17 cellular contexts compared by ENCODE assay signal in the genomic region with DNA sequence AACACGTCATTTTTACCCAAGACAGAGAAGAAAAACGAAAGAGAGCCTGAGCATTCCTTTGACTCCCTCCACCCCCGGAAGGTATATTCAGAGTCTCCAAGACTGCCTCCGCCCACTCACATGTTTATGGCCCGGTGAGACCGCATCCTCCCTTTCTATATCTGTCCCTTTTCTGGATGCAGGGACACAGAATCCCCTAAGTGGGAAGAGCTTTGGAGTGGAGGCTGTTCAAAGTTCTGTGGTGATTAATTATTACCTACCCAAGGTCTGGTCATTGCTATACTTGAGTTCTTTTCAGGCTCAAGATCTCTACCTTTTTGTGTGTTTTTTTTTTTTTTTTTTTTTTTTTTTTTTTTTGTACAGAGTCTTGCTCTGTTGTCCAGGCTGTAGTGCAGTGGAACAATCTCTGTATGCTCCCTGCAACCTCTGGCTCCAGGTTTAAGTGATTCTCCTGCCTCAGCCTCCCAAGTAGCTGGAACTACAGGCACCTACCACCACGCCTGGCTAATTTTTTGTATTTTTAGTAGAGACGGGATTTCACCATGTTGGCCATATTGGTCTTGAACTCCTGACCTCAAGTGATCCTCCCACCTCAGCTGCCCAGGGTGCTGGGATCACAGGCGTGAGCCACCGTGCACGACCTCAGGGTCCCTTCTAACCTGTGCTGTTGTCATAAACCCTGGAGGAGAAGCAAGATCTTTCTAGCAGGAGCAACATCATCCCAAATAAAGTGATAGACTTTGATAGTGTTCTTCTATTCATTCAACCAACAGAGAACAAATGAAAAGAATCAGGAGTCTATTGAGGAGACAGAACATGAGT.
A peak's percentile ranks its signal among the peaks of the same experiment; 100 is the strongest.
DNase-seq lines count a peak whose midpoint lies in the region; ATAC-seq and TF ChIP-seq lines count a peak whose summit lies in the region.
"Had no signal": no experiment of that assay in that cellular context is flagged by ENCODE, and none has a peak within 500 bp of the region (broad histone marks: within the 10 kb centered on the region; RNA-seq: fewer than 3 reads in every experiment).

No MANE protein-coding gene starts in this region.

- H3K9me3 ChIP-seq in thoracic aorta, result no peaks in the 10 kb centered on the region
- H3K9me3 ChIP-seq: HAP-1, SJSA1 had no signal

- peaks cover 33% of the 10 kb centered on the region for H3K27me3 Mint-ChIP-seq in nephron (ENCODE audit: low read depth)
- H3K27me3 Mint-ChIP-seq in T-helper 2 cell treated with Interferon-gamma antibody and Interleukin-4, amounts not matched to agents 5 μg/mL and 100 μg/mL, for 36 hours (ENCODE audit: low read depth), result no peaks in the 10 kb centered on the region
- H3K27me3 Mint-ChIP-seq in WTC11 (ENCODE audit: low read depth), result no peaks in the 10 kb centered on the region
- H3K27me3 Mint-ChIP-seq: activated CD4-positive, alpha-beta T cell treated with anti-CD3 and anti-CD28 coated beads, Interleukin-2, amount 10 ng/mL, durations not matched to agents 24 days and 14 days; activated naive CD4-positive, alpha-beta T cell treated with anti-CD3 and anti-CD28 coated beads, Interleukin-2, amount 10 ng/mL, durations not matched to agents 7 days and 5 days; naive thymus-derived CD8-positive, alpha-beta T cell had no signal

- POLR2A ChIA-PET in WTC11 (lab: Charles Lee), result no interaction called here

- H3K4me1 Mint-ChIP-seq in nephron, result peaks cover 54% of the 10 kb centered on the region
- no peaks in the 10 kb centered on the region for H3K4me1 Mint-ChIP-seq in T-helper 2 cell treated with Interferon-gamma antibody and Interleukin-4, amounts not matched to agents 5 μg/mL and 100 μg/mL, for 36 hours (ENCODE audit: low read depth)
- H3K4me1 Mint-ChIP-seq in WTC11, result peaks cover 6% of the 10 kb centered on the region
- H3K4me1 Mint-ChIP-seq: activated CD4-positive, alpha-beta T cell treated with anti-CD3 and anti-CD28 coated beads, Interleukin-2, amount 10 ng/mL, durations not matched to agents 24 days and 14 days; activated naive CD4-positive, alpha-beta T cell treated with anti-CD3 and anti-CD28 coated beads, Interleukin-2, amount 10 ng/mL, durations not matched to agents 7 days and 5 days; naive thymus-derived CD8-positive, alpha-beta T cell had no signal

- no peak for TF ChIP-seq CTCF in fibroblast of villous mesenchyme (IDR thresholded peaks at IDR 0.05; ENCODE audit: insufficient read depth, low read depth, low read length)
- TF ChIP-seq CTCF in nephron (IDR thresholded peaks at IDR 0.05; ENCODE audit: unreplicated experiment in 3 of 3), result no peak
- no peak for TF ChIP-seq CTCF in thoracic aorta (IDR thresholded peaks at IDR 0.05)
- no peak for TF ChIP-seq CTCF in WTC11 (IDR thresholded peaks at IDR 0.05)

- CTCF ChIA-PET in WTC11 (lab: Charles Lee), result interaction anchor here (0.6 to 1.5 kb wide), 5 partner anchors 8 to 1095 kb away, joined by 3 to 5 read pairs (median 3); no protein-coding TSS in a partner anchor

- DNase-seq in RPMI8226 (peak; percentile 20), fibroblast of villous mesenchyme (ENCODE audit: low read depth) (no peak), thoracic aorta (ENCODE audit: low spot score) (no peak), dermis blood vessel endothelial cell (no peak), WTC11 (ENCODE audit: low spot score) (no peak)
- no peak for DNase-seq in T-helper 2 cell treated with Interferon-gamma antibody and Interleukin-4, amounts not matched to agents 5 μg/mL and 100 μg/mL, for 36 hours (ENCODE audit: low spot score)
- DNase-seq: activated CD4-positive, alpha-beta T cell treated with anti-CD3 and anti-CD28 coated beads, Interleukin-2, amount 10 ng/mL, durations not matched to agents 24 days and 14 days; activated naive CD4-positive, alpha-beta T cell treated with anti-CD3 and anti-CD28 coated beads, Interleukin-2, amount 10 ng/mL, durations not matched to agents 7 days and 5 days; cortex of kidney; naive thymus-derived CD8-positive, alpha-beta T cell; NCI-H1694; NCI-H446 treated with DMSO at 0.1 percent for 48 hours had no signal

- H3K36me3 ChIP-seq in thoracic aorta, result no peaks in the 10 kb centered on the region
- H3K36me3 ChIP-seq: HAP-1, SJSA1 had no signal

- peaks cover 5 to 23% of the 10 kb centered on the region in 2 donors for H3K4me1 ChIP-seq in thoracic aorta (ENCODE audit: control insufficient read depth in 1 of 2, low read depth in 2 of 2)
- H3K4me1 ChIP-seq: HAP-1, SJSA1 had no signal

- no peaks in the 10 kb centered on the region for H3K27me3 ChIP-seq in thoracic aorta (replicated peaks; ENCODE audit: insufficient read depth)
- H3K27me3 ChIP-seq: SJSA1 had no signal

- H3K27ac Mint-ChIP-seq in nephron (peak overlapping the region; percentile 77 to 95 (median 91)), WTC11 (no peak overlapping the region)
- no peak overlapping the region for H3K27ac Mint-ChIP-seq in T-helper 2 cell treated with Interferon-gamma antibody and Interleukin-4, amounts not matched to agents 5 μg/mL and 100 μg/mL, for 36 hours
- H3K27ac Mint-ChIP-seq: activated CD4-positive, alpha-beta T cell treated with anti-CD3 and anti-CD28 coated beads, Interleukin-2, amount 10 ng/mL, durations not matched to agents 24 days and 14 days; activated naive CD4-positive, alpha-beta T cell treated with anti-CD3 and anti-CD28 coated beads, Interleukin-2, amount 10 ng/mL, durations not matched to agents 7 days and 5 days; naive thymus-derived CD8-positive, alpha-beta T cell had no signal

- H3K36me3 Mint-ChIP-seq in nephron (ENCODE audit: low read depth), result no peaks in the 10 kb centered on the region
- no peaks in the 10 kb centered on the region for H3K36me3 Mint-ChIP-seq in T-helper 2 cell treated with Interferon-gamma antibody and Interleukin-4, amounts not matched to agents 5 μg/mL and 100 μg/mL, for 36 hours (ENCODE audit: low read depth)
- H3K36me3 Mint-ChIP-seq in WTC11, result no peaks in the 10 kb centered on the region
- H3K36me3 Mint-ChIP-seq: activated naive CD4-positive, alpha-beta T cell treated with anti-CD3 and anti-CD28 coated beads, Interleukin-2, amount 10 ng/mL, durations not matched to agents 7 days and 5 days; naive thymus-derived CD8-positive, alpha-beta T cell had no signal

- H3K9me3 Mint-ChIP-seq in nephron (no peaks in the 10 kb centered on the region), WTC11 (no peaks in the 10 kb centered on the region)
- H3K9me3 Mint-ChIP-seq in T-helper 2 cell treated with Interferon-gamma antibody and Interleukin-4, amounts not matched to agents 5 μg/mL and 100 μg/mL, for 36 hours, result no peaks in the 10 kb centered on the region
- H3K9me3 Mint-ChIP-seq: activated CD4-positive, alpha-beta T cell treated with anti-CD3 and anti-CD28 coated beads, Interleukin-2, amount 10 ng/mL, durations not matched to agents 24 days and 14 days; activated naive CD4-positive, alpha-beta T cell treated with anti-CD3 and anti-CD28 coated beads, Interleukin-2, amount 10 ng/mL, durations not matched to agents 7 days and 5 days had no signal

- H3K27ac ChIP-seq in thoracic aorta, result peak overlapping the region in 1 of 2 donors; percentile 13
- H3K27ac ChIP-seq: SJSA1 had no signal

- H3K4me3 Mint-ChIP-seq in nephron (peak overlapping the region; percentile 34 to 67 (median 54)), WTC11 (no peak overlapping the region)
- no peak overlapping the region for H3K4me3 Mint-ChIP-seq in T-helper 2 cell treated with Interferon-gamma antibody and Interleukin-4, amounts not matched to agents 5 μg/mL and 100 μg/mL, for 36 hours
- H3K4me3 Mint-ChIP-seq: activated CD4-positive, alpha-beta T cell treated with anti-CD3 and anti-CD28 coated beads, Interleukin-2, amount 10 ng/mL, durations not matched to agents 24 days and 14 days; activated naive CD4-positive, alpha-beta T cell treated with anti-CD3 and anti-CD28 coated beads, Interleukin-2, amount 10 ng/mL, durations not matched to agents 7 days and 5 days; naive thymus-derived CD8-positive, alpha-beta T cell had no signal

- ATAC-seq in thoracic aorta (ENCODE audit: insufficient number of reproducible peaks, low FRiP score, low read depth) (no peak), WTC11 (no peak)
- no peak for ATAC-seq in activated CD4-positive, CD25-positive, alpha-beta regulatory T cell treated with anti-CD3 and anti-CD28 coated beads, Interleukin-2, amount 50 U/mL, for 24 hours
- ATAC-seq: esophagus mucosa; naive thymus-derived CD8-positive, alpha-beta T cell had no signal

- H3K4me3 ChIP-seq in fibroblast of villous mesenchyme (ENCODE audit: low read depth, low read length) (peak overlapping the region; percentile 22), thoracic aorta (peak overlapping the region; percentile 64)
- H3K4me3 ChIP-seq: HAP-1, SJSA1 had no signal

TF ChIP-seq in WTC11, 78 proteins besides CTCF, POLR2A, EP300 and RAD21 (continues in another document):
- no peak for TF ChIP-seq CBFB (CRISPR knock-in tag; IDR thresholded peaks at IDR 0.05; ENCODE audit: low read depth)
- TF ChIP-seq E2F4 (CRISPR knock-in tag; IDR thresholded peaks at IDR 0.05; ENCODE audit: borderline replicate concordance, low read depth), result no peak
- no peak for TF ChIP-seq USF2 (CRISPR knock-in tag; IDR thresholded peaks at IDR 0.05)
- TF ChIP-seq ZNF219 (CRISPR knock-in tag; IDR thresholded peaks at IDR 0.05; ENCODE audit: borderline replicate concordance), result no peak
- TF ChIP-seq ZNF671 (CRISPR knock-in tag; IDR thresholded peaks at IDR 0.05), result no peak
- TF ChIP-seq, protein P1, sequence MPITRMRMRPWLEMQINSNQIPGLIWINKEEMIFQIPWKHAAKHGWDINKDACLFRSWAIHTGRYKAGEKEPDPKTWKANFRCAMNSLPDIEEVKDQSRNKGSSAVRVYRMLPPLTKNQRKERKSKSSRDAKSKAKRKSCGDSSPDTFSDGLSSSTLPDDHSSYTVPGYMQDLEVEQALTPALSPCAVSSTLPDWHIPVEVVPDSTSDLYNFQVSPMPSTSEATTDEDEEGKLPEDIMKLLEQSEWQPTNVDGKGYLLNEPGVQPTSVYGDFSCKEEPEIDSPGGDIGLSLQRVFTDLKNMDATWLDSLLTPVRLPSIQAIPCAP (CRISPR knock-in tag; IDR thresholded peaks at IDR 0.05), result no peak

Comparison
In these comparisons a context has a peak if more than half of its experiments do, and no peak if none do; other contexts are left out.
1. H3K27ac Mint-ChIP-seq: peak in nephron (3 of 3); none in T-helper 2 cell treated with Interferon-gamma antibody and Interleukin-4, amounts not matched to agents 5 μg/mL and 100 μg/mL, for 36 hours (single experiment) and WTC11 (single experiment).
2. H3K4me3 Mint-ChIP-seq: peak in nephron (3 of 3); none in T-helper 2 cell treated with Interferon-gamma antibody and Interleukin-4, amounts not matched to agents 5 μg/mL and 100 μg/mL, for 36 hours (single experiment) and WTC11 (single experiment).